In the genomic region with DNA sequence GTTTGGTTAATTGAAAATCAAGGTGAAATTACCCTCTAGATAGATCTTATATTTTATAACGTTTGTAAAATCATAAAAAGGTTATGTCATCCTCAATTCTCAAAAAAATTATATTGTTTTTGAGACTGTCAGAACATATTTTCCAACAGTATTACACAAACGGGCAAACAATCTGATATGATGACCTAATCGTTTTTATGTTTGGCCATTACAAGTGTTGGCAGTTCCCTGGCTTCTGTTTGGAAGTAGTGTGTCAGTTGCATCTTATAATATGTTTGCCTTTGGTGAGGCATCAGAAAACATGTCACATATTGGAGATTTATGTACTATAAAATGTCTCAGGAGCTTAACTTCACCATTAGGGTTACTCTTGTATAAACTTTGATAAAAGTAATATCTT, we compare ENCODE assay signal across 16 cellular contexts.
A peak's percentile ranks its signal among the peaks of the same experiment; 100 is the strongest.
DNase-seq lines count a peak whose midpoint lies in the region; ATAC-seq, FAIRE-seq and TF ChIP-seq lines count a peak whose summit lies in the region.
"Had no signal": no experiment of that assay in that cellular context is flagged by ENCODE, and none has a peak within 500 bp of the region (broad histone marks: within the 10 kb centered on the region; RNA-seq: fewer than 3 reads in every experiment).

No MANE protein-coding gene starts in this region.

- H3K4me3 ChIP-seq in HepG2 (replicated peaks in 1 of 3; ENCODE audit: insufficient read depth in 1 of 3, low read depth in 2 of 3, low read length in 3 of 3) (no peak overlapping the region), right lobe of liver (no peak overlapping the region), PC-3 (ENCODE audit: low read length) (no peak overlapping the region)
- H3K4me3 ChIP-seq: BLaER1 treated with 17β-estradiol and CSF1 and Interleukin-3, amounts not matched to agents 10 nM and 100 nM; GM23248 had no signal

- H4K20me1 ChIP-seq in HepG2 (ENCODE audit: insufficient read depth, low read length) (no peaks in the 10 kb centered on the region), PC-3 (ENCODE audit: low read length) (no peaks in the 10 kb centered on the region)
- H4K20me1 ChIP-seq: BLaER1 treated with 17β-estradiol and CSF1 and Interleukin-3, amounts not matched to agents 10 nM and 100 nM had no signal

- TF ChIP-seq POLR2A in HepG2 (IDR thresholded peaks at IDR 0.05; ENCODE audit: insufficient read depth in 1 of 2, low read depth in 2 of 2, low read length in 2 of 2) (no peak), right lobe of liver (IDR thresholded peaks at IDR 0.05) (no peak)

- H3K27ac ChIP-seq in HepG2 (ENCODE audit: extremely low read length, insufficient read depth, low read length) (no peak overlapping the region), right lobe of liver (no peak overlapping the region), PC-3 (ENCODE audit: low read length) (0 out of 2 replicates have a peak overlapping the region, but pooled peaks have one; percentile 18)
- H3K27ac ChIP-seq: BLaER1 treated with 17β-estradiol and CSF1 and Interleukin-3, amounts not matched to agents 10 nM and 100 nM; GM23248 had no signal

- no peaks in the 10 kb centered on the region for H3K9me2 ChIP-seq in PC-3 (replicated peaks; ENCODE audit: low read length)

- H2AFZ ChIP-seq in HepG2 (ENCODE audit: low read length), result no peak overlapping the region
- H2AFZ ChIP-seq in PC-3 (ENCODE audit: low read length), result no peak overlapping the region
- H2AFZ ChIP-seq: GM23248 had no signal

- intact Hi-C loops in HepG2 (cut with micrococcal nuclease; ENCODE audit: unreplicated experiment), result no loop called here
- intact Hi-C loops in right lobe of liver (cut with DNase I), result no loop called here
- intact Hi-C loops in PC-3 (cut with micrococcal nuclease), result loop anchor here (2.0 to 5.0 kb wide), 2 partner anchors 65 to 279 kb away; no protein-coding TSS in a partner anchor
- intact Hi-C loops in left colon (cut with DNase I, micrococcal nuclease), result no loop called here

- in situ Hi-C loops in HepG2 (cut with HindIII; ENCODE audit: extremely low pct_ligation_motif_present, low pct_unique_long_range_greater_than_20kb), result no loop called here

- WGBS in HepG2 (ENCODE audit: low lambda C conversion rate), result under 1% methylated on average over 3 of the region's 3 CpGs
- 20% methylated on average over 3 of the region's 3 CpGs for WGBS in right lobe of liver (ENCODE audit: insufficient coverage, low coverage, low lambda C conversion rate, missing lambda C conversion rate)

- FAIRE-seq in HepG2 (lab: Jason Lieb, UNC), result no peak
- FAIRE-seq: GM12892, GM18507 had no signal

- TF ChIP-seq CTCF in HepG2 (CRISPR knock-in tag; IDR thresholded peaks at IDR 0.05) (no peak), right lobe of liver (IDR thresholded peaks at IDR 0.05) (no peak), PC-3 (conservative IDR thresholded peaks at IDR 0.05; ENCODE audit: low read depth, low read length) (no peak)

- no peak for DNase-seq in HepG2 (ENCODE audit: low spot score)
- no peak for DNase-seq in right lobe of liver
- DNase-seq in PC-3, result peak; percentile 55
- no peak for DNase-seq in left colon
- DNase-seq in NCI-H2107 treated with DMSO at 0.1 percent for 48 hours (lab: John Stamatoyannopoulos, UW; ENCODE audit: unreplicated experiment), result no peak
- no peak for DNase-seq in stimulated activated CD4-positive, alpha-beta T cell treated with anti-CD3 and anti-CD28 coated beads, Interleukin-1b, Interleukin-23, amount 100 ng/mL, for 48 hours
- no peak for DNase-seq in epidermal melanocyte (ENCODE audit: insufficient read length, low spot score)
- DNase-seq: Calu3; CD8-positive, alpha-beta T cell; DMS79; GDM1; GM23248 had no signal

- CTCF ChIA-PET in HepG2 (lab: Yijun Ruan, JAX; ENCODE audit: low intra/inter-chr PET ratio, low total read pairs) (no interaction called here), PC-3 (lab: Charles Lee) (no interaction called here)

- H3K79me2 ChIP-seq in HepG2 (ENCODE audit: insufficient read depth, low read length) (no peaks in the 10 kb centered on the region), PC-3 (ENCODE audit: low read length) (no peaks in the 10 kb centered on the region)

- no TSS peak for BruUV-seq in HepG2 (replicated peaks; lab: Mats Ljungman, UMichigan)
- BruUV-seq in PC-3 (replicated peaks; lab: Mats Ljungman, UMichigan), result no TSS peak

- H3K27me3 ChIP-seq in HepG2 (ENCODE audit: control insufficient read depth in 1 of 2, insufficient read depth in 2 of 2, low read length in 2 of 2), result no peaks in the 10 kb centered on the region
- H3K27me3 ChIP-seq in right lobe of liver, result no peaks in the 10 kb centered on the region
- H3K27me3 ChIP-seq in PC-3 (ENCODE audit: low read length), result no peaks in the 10 kb centered on the region
- H3K27me3 ChIP-seq: BLaER1 treated with 17β-estradiol and CSF1 and Interleukin-3, amounts not matched to agents 10 nM and 100 nM had no signal

- no peak for ATAC-seq in HepG2
- no peak for ATAC-seq in right lobe of liver
- peak; percentile 93 for ATAC-seq in PC-3
- peak; percentile 72 for ATAC-seq in left colon
- ATAC-seq: CD8-positive, alpha-beta T cell; HCT116 had no signal

- TF ChIP-seq RAD21 in HepG2 (CRISPR knock-in tag; IDR thresholded peaks at IDR 0.05), result no peak

- H3K9me3 ChIP-seq in HepG2 (ENCODE audit: low read length) (no peaks in the 10 kb centered on the region), right lobe of liver (no peaks in the 10 kb centered on the region), PC-3 (ENCODE audit: low read length) (no peaks in the 10 kb centered on the region)
- H3K9me3 ChIP-seq: BLaER1 treated with 17β-estradiol and CSF1 and Interleukin-3, amounts not matched to agents 10 nM and 100 nM had no signal

- H3F3A ChIP-seq in PC-3 (ENCODE audit: low read length, unreplicated experiment), result no peaks in the 10 kb centered on the region

- H3K36me3 ChIP-seq in HepG2 (replicated peaks in 1 of 2; ENCODE audit: control insufficient read depth in 1 of 2, insufficient read depth in 2 of 2, low read length in 2 of 2) (no peaks in the 10 kb centered on the region), right lobe of liver (no peaks in the 10 kb centered on the region), PC-3 (ENCODE audit: low read depth, low read length) (no peaks in the 10 kb centered on the region)
- H3K36me3 ChIP-seq: BLaER1 treated with 17β-estradiol and CSF1 and Interleukin-3, amounts not matched to agents 10 nM and 100 nM had no signal

- no peaks in the 10 kb centered on the region for H3K4me1 ChIP-seq in HepG2 (ENCODE audit: insufficient read depth, low read length)
- no peaks in the 10 kb centered on the region for H3K4me1 ChIP-seq in right lobe of liver
- 0 out of 2 replicates have a peak, but pooled peaks cover 5% of the 10 kb centered on the region for H3K4me1 ChIP-seq in PC-3 (ENCODE audit: insufficient read depth, low read length)

- POLR2A ChIA-PET in HepG2 (lab: Yijun Ruan, JAX) (no interaction called here), PC-3 (lab: Charles Lee; ENCODE audit: unreplicated experiment) (interaction anchor here (0.5 kb wide), 1 partner anchor 327 kb away, joined by 7 read pairs; no protein-coding TSS in a partner anchor)

- no peak overlapping the region for H3K4me2 ChIP-seq in HepG2 (ENCODE audit: low read depth, low read length)
- no peak overlapping the region for H3K4me2 ChIP-seq in PC-3 (ENCODE audit: low read length)
- H3K4me2 ChIP-seq: BLaER1 treated with 17β-estradiol and CSF1 and Interleukin-3, amounts not matched to agents 10 nM and 100 nM had no signal

- TF ChIP-seq EP300 in HepG2 (IDR thresholded peaks at IDR 0.05; ENCODE audit: low read depth in 2 of 2, low read length in 2 of 2), result no peak
- TF ChIP-seq EP300 in HepG2 (CRISPR knock-in tag; IDR thresholded peaks at IDR 0.05; ENCODE audit: borderline replicate concordance), result no peak

- H3K9ac ChIP-seq in HepG2 (ENCODE audit: insufficient read depth, low read depth, low read length) (no peak overlapping the region), PC-3 (ENCODE audit: low read length) (no peak overlapping the region)
- H3K9ac ChIP-seq: BLaER1 treated with 17β-estradiol and CSF1 and Interleukin-3, amounts not matched to agents 10 nM and 100 nM; GM23248 had no signal

TF ChIP-seq in HepG2, 621 proteins besides CTCF, POLR2A, EP300 and RAD21:
- TF ChIP-seq MAFK (conservative IDR thresholded peaks at IDR 0.05 in 1 of 2, IDR thresholded peaks at IDR 0.05 in 1 of 2; ENCODE audit: low read length in 2 of 2) (peak in 1 of 2 experiments; percentile 47; a peak in 2 of 4 replicates), ZNF234 (CRISPR knock-in tag; conservative IDR thresholded peaks at IDR 0.05) (no peak), ZSCAN20 (CRISPR knock-in tag; IDR thresholded peaks at IDR 0.05; ENCODE audit: borderline replicate concordance) (no peak), SRF (IDR thresholded peaks at IDR 0.05; ENCODE audit: low read depth, low read length) (no peak), ATF7 (IDR thresholded peaks at IDR 0.05) (peak; percentile 47; the same call in 1 of the 2 replicates), ATF7 (CRISPR knock-in tag; IDR thresholded peaks at IDR 0.05) (no peak)
- TF ChIP-seq, protein P1, sequence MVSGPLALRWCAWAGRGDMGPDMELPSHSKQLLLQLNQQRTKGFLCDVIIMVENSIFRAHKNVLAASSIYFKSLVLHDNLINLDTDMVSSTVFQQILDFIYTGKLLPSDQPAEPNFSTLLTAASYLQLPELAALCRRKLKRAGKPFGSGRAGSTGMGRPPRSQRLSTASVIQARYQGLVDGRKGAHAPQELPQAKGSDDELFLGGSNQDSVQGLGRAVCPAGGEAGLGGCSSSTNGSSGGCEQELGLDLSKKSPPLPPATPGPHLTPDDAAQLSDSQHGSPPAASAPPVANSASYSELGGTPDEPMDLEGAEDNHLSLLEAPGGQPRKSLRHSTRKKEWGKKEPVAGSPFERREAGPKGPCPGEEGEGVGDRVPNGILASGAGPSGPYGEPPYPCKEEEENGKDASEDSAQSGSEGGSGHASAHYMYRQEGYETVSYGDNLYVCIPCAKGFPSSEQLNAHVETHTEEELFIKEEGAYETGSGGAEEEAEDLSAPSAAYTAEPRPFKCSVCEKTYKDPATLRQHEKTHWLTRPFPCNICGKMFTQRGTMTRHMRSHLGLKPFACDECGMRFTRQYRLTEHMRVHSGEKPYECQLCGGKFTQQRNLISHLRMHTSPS (CRISPR knock-in tag; IDR thresholded peaks at IDR 0.05; ENCODE audit: low read depth), result no peak

Comparison
In these comparisons a context has a peak if more than half of its experiments do, and no peak if none do; other contexts are left out.
1. ATAC-seq: peak in PC-3 (single experiment) and left colon (single experiment); none in HepG2 (single experiment) and right lobe of liver (0 of 4).